In the genomic region with DNA sequence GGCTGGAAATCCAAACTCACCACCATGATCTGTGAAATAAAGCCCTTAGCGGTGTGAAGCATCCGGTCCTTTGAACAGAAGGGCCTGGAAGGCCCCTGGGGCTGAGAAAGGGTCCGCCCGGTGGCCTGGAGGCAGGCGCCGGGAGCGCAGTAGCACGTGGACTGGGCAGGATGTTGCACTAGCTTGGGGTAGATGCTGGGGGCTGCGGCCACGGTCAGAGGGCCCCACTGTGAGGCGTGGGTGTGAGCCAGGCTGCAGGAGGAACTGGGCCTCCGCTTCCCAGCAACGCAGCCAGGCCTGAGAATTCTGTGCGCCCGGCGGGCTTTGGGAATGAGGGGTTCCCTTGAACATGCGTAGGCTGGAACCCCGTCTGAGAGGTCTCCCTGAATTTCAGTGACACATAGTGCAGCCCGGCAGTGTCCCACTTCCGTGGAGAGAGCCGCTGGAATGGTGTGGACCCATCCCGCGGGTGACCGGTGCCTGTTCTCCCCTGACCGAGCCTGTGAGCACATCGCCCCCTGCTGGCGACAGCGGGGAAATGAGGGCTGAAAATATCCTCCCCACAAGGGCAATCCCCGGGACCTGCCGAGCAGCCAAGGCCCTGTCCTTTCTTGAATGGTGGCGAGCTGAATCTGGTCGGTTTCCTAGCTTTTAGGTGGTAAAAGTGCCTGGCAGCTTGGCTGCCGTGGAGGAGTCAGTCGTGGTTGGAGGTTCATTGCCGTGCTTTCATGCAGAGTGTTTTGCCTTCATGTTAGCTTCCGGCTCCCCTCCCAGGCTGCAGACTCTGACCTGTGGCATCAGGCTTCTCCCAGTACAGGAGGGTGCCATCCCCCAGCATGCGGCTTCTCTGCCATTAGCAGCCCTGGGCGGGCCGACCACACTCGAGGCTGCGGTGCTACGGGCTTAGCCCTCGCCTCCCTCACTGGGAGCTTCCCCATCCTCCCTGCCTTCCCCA, we compare ENCODE assay signal across 1 cellular context.
TF ChIP-seq lines count a peak whose summit lies in the region.

No MANE protein-coding gene starts in this region.

TF ChIP-seq in HepG2, 621 proteins besides CTCF, POLR2A, EP300 and RAD21 (continued from another document and continues in another):
- TF ChIP-seq REPIN1 (CRISPR knock-in tag; IDR thresholded peaks at IDR 0.05; ENCODE audit: borderline replicate concordance, low read depth), result peak; percentile 53; the same call in 1 of the 2 replicates
- TF ChIP-seq, protein P1, sequence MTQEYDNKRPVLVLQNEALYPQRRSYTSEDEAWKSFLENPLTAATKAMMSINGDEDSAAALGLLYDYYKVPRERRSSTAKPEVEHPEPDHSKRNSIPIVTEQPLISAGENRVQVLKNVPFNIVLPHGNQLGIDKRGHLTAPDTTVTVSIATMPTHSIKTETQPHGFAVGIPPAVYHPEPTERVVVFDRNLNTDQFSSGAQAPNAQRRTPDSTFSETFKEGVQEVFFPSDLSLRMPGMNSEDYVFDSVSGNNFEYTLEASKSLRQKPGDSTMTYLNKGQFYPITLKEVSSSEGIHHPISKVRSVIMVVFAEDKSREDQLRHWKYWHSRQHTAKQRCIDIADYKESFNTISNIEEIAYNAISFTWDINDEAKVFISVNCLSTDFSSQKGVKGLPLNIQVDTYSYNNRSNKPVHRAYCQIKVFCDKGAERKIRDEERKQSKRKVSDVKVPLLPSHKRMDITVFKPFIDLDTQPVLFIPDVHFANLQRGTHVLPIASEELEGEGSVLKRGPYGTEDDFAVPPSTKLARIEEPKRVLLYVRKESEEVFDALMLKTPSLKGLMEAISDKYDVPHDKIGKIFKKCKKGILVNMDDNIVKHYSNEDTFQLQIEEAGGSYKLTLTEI (CRISPR knock-in tag; conservative IDR thresholded peaks at IDR 0.05), result no peak
- TF ChIP-seq, protein P2, sequence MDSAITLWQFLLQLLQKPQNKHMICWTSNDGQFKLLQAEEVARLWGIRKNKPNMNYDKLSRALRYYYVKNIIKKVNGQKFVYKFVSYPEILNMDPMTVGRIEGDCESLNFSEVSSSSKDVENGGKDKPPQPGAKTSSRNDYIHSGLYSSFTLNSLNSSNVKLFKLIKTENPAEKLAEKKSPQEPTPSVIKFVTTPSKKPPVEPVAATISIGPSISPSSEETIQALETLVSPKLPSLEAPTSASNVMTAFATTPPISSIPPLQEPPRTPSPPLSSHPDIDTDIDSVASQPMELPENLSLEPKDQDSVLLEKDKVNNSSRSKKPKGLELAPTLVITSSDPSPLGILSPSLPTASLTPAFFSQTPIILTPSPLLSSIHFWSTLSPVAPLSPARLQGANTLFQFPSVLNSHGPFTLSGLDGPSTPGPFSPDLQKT (CRISPR knock-in tag; IDR thresholded peaks at IDR 0.05; ENCODE audit: borderline replicate concordance), result 0 out of 2 replicates have a peak, but pooled peaks have one; percentile 53
- TF ChIP-seq, protein P3, sequence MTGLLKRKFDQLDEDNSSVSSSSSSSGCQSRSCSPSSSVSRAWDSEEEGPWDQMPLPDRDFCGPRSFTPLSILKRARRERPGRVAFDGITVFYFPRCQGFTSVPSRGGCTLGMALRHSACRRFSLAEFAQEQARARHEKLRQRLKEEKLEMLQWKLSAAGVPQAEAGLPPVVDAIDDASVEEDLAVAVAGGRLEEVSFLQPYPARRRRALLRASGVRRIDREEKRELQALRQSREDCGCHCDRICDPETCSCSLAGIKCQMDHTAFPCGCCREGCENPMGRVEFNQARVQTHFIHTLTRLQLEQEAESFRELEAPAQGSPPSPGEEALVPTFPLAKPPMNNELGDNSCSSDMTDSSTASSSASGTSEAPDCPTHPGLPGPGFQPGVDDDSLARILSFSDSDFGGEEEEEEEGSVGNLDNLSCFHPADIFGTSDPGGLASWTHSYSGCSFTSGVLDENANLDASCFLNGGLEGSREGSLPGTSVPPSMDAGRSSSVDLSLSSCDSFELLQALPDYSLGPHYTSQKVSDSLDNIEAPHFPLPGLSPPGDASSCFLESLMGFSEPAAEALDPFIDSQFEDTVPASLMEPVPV (CRISPR knock-in tag; IDR thresholded peaks at IDR 0.05), result no peak
- no peak for TF ChIP-seq GZF1 (CRISPR knock-in tag; IDR thresholded peaks at IDR 0.05)
- TF ChIP-seq, protein P4, sequence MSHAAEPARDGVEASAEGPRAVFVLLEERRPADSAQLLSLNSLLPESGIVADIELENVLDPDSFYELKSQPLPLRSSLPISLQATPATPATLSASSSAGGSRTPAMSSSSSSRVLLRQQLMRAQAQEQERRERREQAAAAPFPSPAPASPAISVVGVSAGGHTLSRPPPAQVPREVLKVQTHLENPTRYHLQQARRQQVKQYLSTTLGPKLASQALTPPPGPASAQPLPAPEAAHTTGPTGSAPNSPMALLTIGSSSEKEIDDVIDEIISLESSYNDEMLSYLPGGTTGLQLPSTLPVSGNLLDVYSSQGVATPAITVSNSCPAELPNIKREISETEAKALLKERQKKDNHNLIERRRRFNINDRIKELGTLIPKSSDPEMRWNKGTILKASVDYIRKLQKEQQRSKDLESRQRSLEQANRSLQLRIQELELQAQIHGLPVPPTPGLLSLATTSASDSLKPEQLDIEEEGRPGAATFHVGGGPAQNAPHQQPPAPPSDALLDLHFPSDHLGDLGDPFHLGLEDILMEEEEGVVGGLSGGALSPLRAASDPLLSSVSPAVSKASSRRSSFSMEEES (CRISPR knock-in tag; IDR thresholded peaks at IDR 0.05), result no peak; the same call in 1 of the 2 replicates
- no peak for TF ChIP-seq SMARCE1 (IDR thresholded peaks at IDR 0.05; ENCODE audit: borderline replicate concordance)
- TF ChIP-seq, protein P5, sequence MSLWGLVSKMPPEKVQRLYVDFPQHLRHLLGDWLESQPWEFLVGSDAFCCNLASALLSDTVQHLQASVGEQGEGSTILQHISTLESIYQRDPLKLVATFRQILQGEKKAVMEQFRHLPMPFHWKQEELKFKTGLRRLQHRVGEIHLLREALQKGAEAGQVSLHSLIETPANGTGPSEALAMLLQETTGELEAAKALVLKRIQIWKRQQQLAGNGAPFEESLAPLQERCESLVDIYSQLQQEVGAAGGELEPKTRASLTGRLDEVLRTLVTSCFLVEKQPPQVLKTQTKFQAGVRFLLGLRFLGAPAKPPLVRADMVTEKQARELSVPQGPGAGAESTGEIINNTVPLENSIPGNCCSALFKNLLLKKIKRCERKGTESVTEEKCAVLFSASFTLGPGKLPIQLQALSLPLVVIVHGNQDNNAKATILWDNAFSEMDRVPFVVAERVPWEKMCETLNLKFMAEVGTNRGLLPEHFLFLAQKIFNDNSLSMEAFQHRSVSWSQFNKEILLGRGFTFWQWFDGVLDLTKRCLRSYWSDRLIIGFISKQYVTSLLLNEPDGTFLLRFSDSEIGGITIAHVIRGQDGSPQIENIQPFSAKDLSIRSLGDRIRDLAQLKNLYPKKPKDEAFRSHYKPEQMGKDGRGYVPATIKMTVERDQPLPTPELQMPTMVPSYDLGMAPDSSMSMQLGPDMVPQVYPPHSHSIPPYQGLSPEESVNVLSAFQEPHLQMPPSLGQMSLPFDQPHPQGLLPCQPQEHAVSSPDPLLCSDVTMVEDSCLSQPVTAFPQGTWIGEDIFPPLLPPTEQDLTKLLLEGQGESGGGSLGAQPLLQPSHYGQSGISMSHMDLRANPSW (CRISPR knock-in tag; IDR thresholded peaks at IDR 0.05; ENCODE audit: borderline replicate concordance), result 0 out of 2 replicates have a peak, but pooled peaks have one; percentile 15
- 0 out of 2 replicates have a peak, but pooled peaks have one; percentile 18 for TF ChIP-seq ZNF788 (CRISPR knock-in tag; IDR thresholded peaks at IDR 0.05; ENCODE audit: borderline replicate concordance)
- TF ChIP-seq MEIS2 (CRISPR knock-in tag; IDR thresholded peaks at IDR 0.05), result no peak
- TF ChIP-seq FOXC1 (CRISPR knock-in tag; IDR thresholded peaks at IDR 0.05; ENCODE audit: borderline replicate concordance), result peak; percentile 55; the same call in 1 of the 2 replicates
- TF ChIP-seq SMAD1 (CRISPR knock-in tag; IDR thresholded peaks at IDR 0.05; ENCODE audit: borderline replicate concordance, low read depth), result no peak
- TF ChIP-seq ZNF543 (CRISPR knock-in tag; IDR thresholded peaks at IDR 0.05), result 0 out of 2 replicates have a peak, but pooled peaks have one; percentile 26
- peak; percentile 68; the same call in 1 of the 2 replicates for TF ChIP-seq ZMAT3 (CRISPR knock-in tag; conservative IDR thresholded peaks at IDR 0.05)
- TF ChIP-seq NRL (CRISPR knock-in tag; IDR thresholded peaks at IDR 0.05; ENCODE audit: borderline replicate concordance), result no peak
- TF ChIP-seq, protein P6, sequence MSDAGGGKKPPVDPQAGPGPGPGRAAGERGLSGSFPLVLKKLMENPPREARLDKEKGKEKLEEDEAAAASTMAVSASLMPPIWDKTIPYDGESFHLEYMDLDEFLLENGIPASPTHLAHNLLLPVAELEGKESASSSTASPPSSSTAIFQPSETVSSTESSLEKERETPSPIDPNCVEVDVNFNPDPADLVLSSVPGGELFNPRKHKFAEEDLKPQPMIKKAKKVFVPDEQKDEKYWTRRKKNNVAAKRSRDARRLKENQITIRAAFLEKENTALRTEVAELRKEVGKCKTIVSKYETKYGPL (CRISPR knock-in tag; IDR thresholded peaks at IDR 0.05), result no peak
- TF ChIP-seq ZNF263 (CRISPR knock-in tag; IDR thresholded peaks at IDR 0.05), result no peak
- TF ChIP-seq CBX1 (IDR thresholded peaks at IDR 0.05; ENCODE audit: low read depth), result no peak
- no peak; the same call in 1 of the 2 replicates for TF ChIP-seq HOXA3 (CRISPR knock-in tag; IDR thresholded peaks at IDR 0.05)
- TF ChIP-seq MAF1 (CRISPR knock-in tag; IDR thresholded peaks at IDR 0.05; ENCODE audit: borderline replicate concordance), result no peak
- TF ChIP-seq ZBTB7B (CRISPR knock-in tag; IDR thresholded peaks at IDR 0.05), result 0 out of 2 replicates have a peak, but pooled peaks have one; percentile 22
- peak; percentile 36 for TF ChIP-seq MED1 (CRISPR knock-in tag; IDR thresholded peaks at IDR 0.05)
- no peak; the same call in 1 of the 2 replicates for TF ChIP-seq SSRP1 (CRISPR knock-in tag; IDR thresholded peaks at IDR 0.05)
- peak; percentile 33; the same call in 1 of the 2 replicates for TF ChIP-seq ZBTB20 (CRISPR knock-in tag; IDR thresholded peaks at IDR 0.05; ENCODE audit: borderline replicate concordance, low read depth)
- TF ChIP-seq, protein P7, sequence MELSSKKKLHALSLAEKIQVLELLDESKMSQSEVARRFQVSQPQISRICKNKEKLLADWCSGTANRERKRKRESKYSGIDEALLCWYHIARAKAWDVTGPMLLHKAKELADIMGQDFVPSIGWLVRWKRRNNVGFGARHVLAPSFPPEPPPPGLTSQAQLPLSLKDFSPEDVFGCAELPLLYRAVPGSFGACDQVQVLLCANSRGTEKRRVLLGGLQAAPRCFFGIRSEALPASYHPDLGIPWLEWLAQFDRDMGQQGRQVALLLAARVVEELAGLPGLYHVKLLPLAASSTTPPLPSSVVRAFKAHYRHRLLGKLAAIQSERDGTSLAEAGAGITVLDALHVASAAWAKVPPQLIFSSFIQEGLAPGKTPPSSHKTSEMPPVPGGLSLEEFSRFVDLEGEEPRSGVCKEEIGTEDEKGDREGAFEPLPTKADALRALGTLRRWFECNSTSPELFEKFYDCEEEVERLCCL (CRISPR knock-in tag; IDR thresholded peaks at IDR 0.05; ENCODE audit: borderline replicate concordance), result no peak
- no peak for TF ChIP-seq ZNF30 (CRISPR knock-in tag; IDR thresholded peaks at IDR 0.05)
- no peak for TF ChIP-seq ZNF615 (CRISPR knock-in tag; IDR thresholded peaks at IDR 0.05; ENCODE audit: borderline replicate concordance)
- no peak for TF ChIP-seq SPEN (CRISPR knock-in tag; IDR thresholded peaks at IDR 0.05; ENCODE audit: low read depth)
- 0 out of 2 replicates have a peak, but pooled peaks have one; percentile 27 for TF ChIP-seq ZNF619 (CRISPR knock-in tag; IDR thresholded peaks at IDR 0.05)
- TF ChIP-seq, protein P8, sequence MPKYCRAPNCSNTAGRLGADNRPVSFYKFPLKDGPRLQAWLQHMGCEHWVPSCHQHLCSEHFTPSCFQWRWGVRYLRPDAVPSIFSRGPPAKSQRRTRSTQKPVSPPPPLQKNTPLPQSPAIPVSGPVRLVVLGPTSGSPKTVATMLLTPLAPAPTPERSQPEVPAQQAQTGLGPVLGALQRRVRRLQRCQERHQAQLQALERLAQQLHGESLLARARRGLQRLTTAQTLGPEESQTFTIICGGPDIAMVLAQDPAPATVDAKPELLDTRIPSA (CRISPR knock-in tag; IDR thresholded peaks at IDR 0.05; ENCODE audit: borderline replicate concordance), result no peak
- no peak for TF ChIP-seq GABPA (IDR thresholded peaks at IDR 0.05; ENCODE audit: low read depth, low read length)
- TF ChIP-seq GABPA (CRISPR knock-in tag; IDR thresholded peaks at IDR 0.05; ENCODE audit: low read depth), result no peak
- no peak for TF ChIP-seq ZNF878 (CRISPR knock-in tag; IDR thresholded peaks at IDR 0.05)
- TF ChIP-seq ZNF317 (CRISPR knock-in tag; IDR thresholded peaks at IDR 0.05), result no peak
- TF ChIP-seq, protein P9, sequence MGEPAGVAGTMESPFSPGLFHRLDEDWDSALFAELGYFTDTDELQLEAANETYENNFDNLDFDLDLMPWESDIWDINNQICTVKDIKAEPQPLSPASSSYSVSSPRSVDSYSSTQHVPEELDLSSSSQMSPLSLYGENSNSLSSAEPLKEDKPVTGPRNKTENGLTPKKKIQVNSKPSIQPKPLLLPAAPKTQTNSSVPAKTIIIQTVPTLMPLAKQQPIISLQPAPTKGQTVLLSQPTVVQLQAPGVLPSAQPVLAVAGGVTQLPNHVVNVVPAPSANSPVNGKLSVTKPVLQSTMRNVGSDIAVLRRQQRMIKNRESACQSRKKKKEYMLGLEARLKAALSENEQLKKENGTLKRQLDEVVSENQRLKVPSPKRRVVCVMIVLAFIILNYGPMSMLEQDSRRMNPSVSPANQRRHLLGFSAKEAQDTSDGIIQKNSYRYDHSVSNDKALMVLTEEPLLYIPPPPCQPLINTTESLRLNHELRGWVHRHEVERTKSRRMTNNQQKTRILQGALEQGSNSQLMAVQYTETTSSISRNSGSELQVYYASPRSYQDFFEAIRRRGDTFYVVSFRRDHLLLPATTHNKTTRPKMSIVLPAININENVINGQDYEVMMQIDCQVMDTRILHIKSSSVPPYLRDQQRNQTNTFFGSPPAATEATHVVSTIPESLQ (CRISPR knock-in tag; conservative IDR thresholded peaks at IDR 0.05), result no peak
- TF ChIP-seq SAFB2 (CRISPR knock-in tag; IDR thresholded peaks at IDR 0.05; ENCODE audit: borderline replicate concordance, low read depth), result 0 out of 2 replicates have a peak, but pooled peaks have one; percentile 72
- 0 out of 2 replicates have a peak, but pooled peaks have one; percentile 37 for TF ChIP-seq ZSCAN25 (CRISPR knock-in tag; IDR thresholded peaks at IDR 0.05)
- TF ChIP-seq ZNF720 (CRISPR knock-in tag; IDR thresholded peaks at IDR 0.05), result no peak
- no peak for TF ChIP-seq REXO4 (CRISPR knock-in tag; IDR thresholded peaks at IDR 0.05; ENCODE audit: borderline replicate concordance)
- 0 out of 2 replicates have a peak, but pooled peaks have one; percentile 30 for TF ChIP-seq ZNF256 (CRISPR knock-in tag; conservative IDR thresholded peaks at IDR 0.05)
- TF ChIP-seq ZNF660 (CRISPR knock-in tag; IDR thresholded peaks at IDR 0.05; ENCODE audit: borderline replicate concordance, low read depth), result no peak
- TF ChIP-seq ZSCAN12 (CRISPR knock-in tag; IDR thresholded peaks at IDR 0.05), result no peak
- TF ChIP-seq SAP130 (CRISPR knock-in tag; IDR thresholded peaks at IDR 0.05; ENCODE audit: low read depth), result peak; percentile 30; the same call in 1 of the 2 replicates
- TF ChIP-seq ERF (CRISPR knock-in tag; IDR thresholded peaks at IDR 0.05), result 0 out of 2 replicates have a peak, but pooled peaks have one; percentile 34
- no peak for TF ChIP-seq ZNF737 (CRISPR knock-in tag; IDR thresholded peaks at IDR 0.05; ENCODE audit: borderline replicate concordance)
- no peak for TF ChIP-seq ZNF775 (CRISPR knock-in tag; IDR thresholded peaks at IDR 0.05; ENCODE audit: borderline replicate concordance)
- TF ChIP-seq ZNF230 (CRISPR knock-in tag; IDR thresholded peaks at IDR 0.05), result no peak
- peak; percentile 37; the same call in 1 of the 2 replicates for TF ChIP-seq ZNF766 (CRISPR knock-in tag; IDR thresholded peaks at IDR 0.05; ENCODE audit: borderline replicate concordance)
